In genomic region chr5:178236685-178237084, GRCh38 we compare ENCODE assay signal across 15 cellular contexts. TPM values are rescaled to one million over a fixed set of nuclear protein-coding genes. Genes with fewer than 3 reads are reported as not detected.
A peak's percentile ranks its signal among the peaks of the same experiment; 100 is the strongest.
DNase-seq lines count a peak whose midpoint lies in the region; ATAC-seq, FAIRE-seq and TF ChIP-seq lines count a peak whose summit lies in the region.
"Had no signal": no experiment of that assay in that cellular context is flagged by ENCODE, and none has a peak within 500 bp of the region (broad histone marks: within the 10 kb centered on the region; RNA-seq: fewer than 3 reads in every experiment).

No MANE protein-coding gene starts in this region.

- CTCF ChIA-PET in K562 (lab: Yijun Ruan, JAX; ENCODE audit: low intra/inter-chr PET ratio): interaction anchor here (0.5 to 1.3 kb wide), 2 partner anchors 320 to 602 kb away, joined by 3 to 4 read pairs; no protein-coding TSS in a partner anchor

- H3K27ac ChIP-seq in K562 (ENCODE audit: extremely low read depth, low read depth, low read length) (no peak overlapping the region), lower lobe of right lung (peak overlapping the region; percentile 36), testis (no peak overlapping the region)
- H3K27ac ChIP-seq: brain microvascular endothelial cell, hepatocyte, VCaP had no signal

- H3K4me2 ChIP-seq in K562 (ENCODE audit: insufficient read depth, low read length): peak overlapping the region; percentile 22; the same call in 1 of the 2 replicates
- H3K4me2 ChIP-seq: hepatocyte had no signal

- peaks cover 25 to 45% of the 10 kb centered on the region in 2 experiments for H3K4me1 ChIP-seq in K562 (replicated peaks in 1 of 2; ENCODE audit: control insufficient read depth in 2 of 2, insufficient read depth in 2 of 2, low read length in 2 of 2)
- H3K4me1 ChIP-seq in lower lobe of right lung: peaks cover 79% of the 10 kb centered on the region
- H3K4me1 ChIP-seq in testis: peaks cover 19% of the 10 kb centered on the region

- no peaks in the 10 kb centered on the region for H3K27me3 Mint-ChIP-seq in activated naive CD8-positive, alpha-beta T cell
- H3K27me3 Mint-ChIP-seq in activated naive CD8-positive, alpha-beta T cell treated with anti-CD3 and anti-CD28 coated beads, Interleukin-2, amount 50 U/mL, for 24 hours: no peaks in the 10 kb centered on the region
- H3K27me3 Mint-ChIP-seq: activated T-cell treated with anti-CD3 and anti-CD28 coated beads, Interleukin-2, amount 50 U/mL, for 24 hours had no signal

- intact Hi-C loops in K562 (cut with micrococcal nuclease): loop anchor here (5.0 kb wide), 2 partner anchors 316 to 601 kb away; no protein-coding TSS in a partner anchor
- intact Hi-C loops in lower lobe of right lung (cut with DNase I): no loop called here
- intact Hi-C loops in testis (cut with DNase I; ENCODE audit: low total_unique reads): no loop called here

- H3K27ac Mint-ChIP-seq in activated naive CD8-positive, alpha-beta T cell: peak overlapping the region; percentile 24
- no peak overlapping the region for H3K27ac Mint-ChIP-seq in activated naive CD8-positive, alpha-beta T cell treated with anti-CD3 and anti-CD28 coated beads, Interleukin-2, amount 50 U/mL, for 24 hours

- POLR2A ChIA-PET in K562 (lab: Yijun Ruan, JAX): interaction anchor here (0.6 kb wide), 2 partner anchors 41 to 409 kb away, joined by 3 to 4 read pairs; no protein-coding TSS in a partner anchor

- H3K36me3 Mint-ChIP-seq in activated naive CD8-positive, alpha-beta T cell: no peaks in the 10 kb centered on the region
- peaks cover 1% of the 10 kb centered on the region for H3K36me3 Mint-ChIP-seq in activated naive CD8-positive, alpha-beta T cell treated with anti-CD3 and anti-CD28 coated beads, Interleukin-2, amount 50 U/mL, for 24 hours (ENCODE audit: low read depth)

- no peak for ATAC-seq in activated naive CD8-positive, alpha-beta T cell treated with anti-CD3 and anti-CD28 coated beads, Interleukin-2, amount 50 U/mL, for 24 hours
- ATAC-seq in K562 (no peak), lower lobe of right lung (peak in 1 of 2 donors; percentile 1), GM18868 (IDR thresholded peaks at IDR 0.05; ENCODE audit: unreplicated experiment) (no peak)

- FAIRE-seq in K562 (lab: Jason Lieb, UNC): peak; percentile 89
- FAIRE-seq: endometrium had no signal

- DNase-seq in activated naive CD8-positive, alpha-beta T cell treated with anti-CD3 and anti-CD28 coated beads, Interleukin-2, amount 50 U/mL, for 24 hours: no peak
- DNase-seq in K562 (ENCODE audit: extremely low read depth in 1 of 4, low spot score in 3 of 4): peak in 3 of 4 experiments; percentile 39 to 69 (median 53)
- DNase-seq in lower lobe of right lung: no peak
- peak; percentile 46 for DNase-seq in testis
- no peak for DNase-seq in occipital lobe (lab: John Stamatoyannopoulos, UW)
- DNase-seq in erythroblast (lab: John Stamatoyannopoulos, UW): no peak
- DNase-seq: activated T-cell treated with anti-CD3 and anti-CD28 coated beads, Interleukin-2, amount 50 U/mL, for 24 hours; brain microvascular endothelial cell; SIG-M5 had no signal

- BruUV-seq in K562 (replicated peaks; lab: Mats Ljungman, UMichigan): no TSS peak

- H3K9me3 ChIP-seq in K562 (replicated peaks; ENCODE audit: control insufficient read depth, insufficient read depth, low read depth, low read length) (no peaks in the 10 kb centered on the region), lower lobe of right lung (no peaks in the 10 kb centered on the region), testis (no peaks in the 10 kb centered on the region)

- no peak overlapping the region for H3K4me3 Mint-ChIP-seq in activated naive CD8-positive, alpha-beta T cell
- no peak overlapping the region for H3K4me3 Mint-ChIP-seq in activated naive CD8-positive, alpha-beta T cell treated with anti-CD3 and anti-CD28 coated beads, Interleukin-2, amount 50 U/mL, for 24 hours
- H3K4me3 Mint-ChIP-seq: activated T-cell treated with anti-CD3 and anti-CD28 coated beads, Interleukin-2, amount 50 U/mL, for 24 hours had no signal

- TF ChIP-seq RAD21 in K562 (CRISPR knock-in tag; conservative IDR thresholded peaks at IDR 0.05 in 1 of 2, IDR thresholded peaks at IDR 0.05 in 1 of 2): no peak

- TF ChIP-seq CTCF in K562 (IDR thresholded peaks at IDR 0.05 in 2 of 3, conservative IDR thresholded peaks at IDR 0.05 in 1 of 3; ENCODE audit: insufficient read depth in 2 of 3, low read depth in 1 of 3, low read length in 3 of 3) (no peak), lower lobe of right lung (IDR thresholded peaks at IDR 0.05) (no peak), testis (IDR thresholded peaks at IDR 0.05) (no peak)

- no peak overlapping the region; a peak in 1 of 4 replicates for H3K9ac ChIP-seq in K562 (ENCODE audit: insufficient read depth in 1 of 2, low read depth in 2 of 2, low read length in 2 of 2)

- in situ Hi-C loops in K562 (cut with MboI): no loop called here

- TF ChIP-seq EP300 in K562 (IDR thresholded peaks at IDR 0.05; ENCODE audit: low read length): no peak

- no peaks in the 10 kb centered on the region for H3K9me1 ChIP-seq in K562 (ENCODE audit: control insufficient read depth, insufficient read depth, low read length)

- H3K27me3 ChIP-seq in K562 (ENCODE audit: control insufficient read depth in 2 of 2, insufficient read depth in 2 of 2, low read length in 2 of 2): peaks cover 0 to under 1% of the 10 kb centered on the region in 2 experiments; a peak in 2 of 5 replicates
- H3K27me3 ChIP-seq in lower lobe of right lung (ENCODE audit: low read depth): no peaks in the 10 kb centered on the region
- H3K27me3 ChIP-seq in testis: no peaks in the 10 kb centered on the region
- H3K27me3 ChIP-seq: brain microvascular endothelial cell, hepatocyte had no signal

- H3K79me2 ChIP-seq in K562 (ENCODE audit: control insufficient read depth, insufficient read depth, low read length): peaks cover 8% of the 10 kb centered on the region

- H3K4me3 ChIP-seq in K562: no peak overlapping the region
- H3K4me3 ChIP-seq in lower lobe of right lung: no peak overlapping the region
- no peak overlapping the region for H3K4me3 ChIP-seq in testis
- H3K4me3 ChIP-seq: hepatocyte had no signal

- H2AFZ ChIP-seq in K562 (ENCODE audit: low read depth, low read length): peak overlapping the region; percentile 75
- H2AFZ ChIP-seq: hepatocyte had no signal

- no peaks in the 10 kb centered on the region for H3K36me3 ChIP-seq in K562 (ENCODE audit: control insufficient read depth, insufficient read depth, low read length)
- H3K36me3 ChIP-seq in lower lobe of right lung: no peaks in the 10 kb centered on the region
- H3K36me3 ChIP-seq in testis (ENCODE audit: low read depth, missing control alignments): no peaks in the 10 kb centered on the region
- H3K36me3 ChIP-seq: brain microvascular endothelial cell had no signal

- TF ChIP-seq POLR2A in K562 (conservative IDR thresholded peaks at IDR 0.05): no peak
- no peak for TF ChIP-seq POLR2A in testis (IDR thresholded peaks at IDR 0.05)
- no peak for TF ChIP-seq POLR2A in erythroblast (IDR thresholded peaks at IDR 0.05; ENCODE audit: low read length)

- no peaks in the 10 kb centered on the region for H4K20me1 ChIP-seq in K562 (replicated peaks; ENCODE audit: control insufficient read depth, insufficient read depth, low read length)

- H3K9me3 Mint-ChIP-seq in activated naive CD8-positive, alpha-beta T cell (ENCODE audit: low read depth): no peaks in the 10 kb centered on the region
- H3K9me3 Mint-ChIP-seq in activated naive CD8-positive, alpha-beta T cell treated with anti-CD3 and anti-CD28 coated beads, Interleukin-2, amount 50 U/mL, for 24 hours: no peaks in the 10 kb centered on the region
- H3K9me3 Mint-ChIP-seq: activated T-cell treated with anti-CD3 and anti-CD28 coated beads, Interleukin-2, amount 50 U/mL, for 24 hours had no signal

- 0% methylated on average over 3 of the region's 3 CpGs for WGBS in K562 (ENCODE audit: insufficient coverage, low coverage, missing lambda C conversion rate)
- 38 to 42% methylated on average over 3 of the region's 3 CpGs for WGBS in testis, 2 donors

- peaks cover 62% of the 10 kb centered on the region for H3K4me1 Mint-ChIP-seq in activated naive CD8-positive, alpha-beta T cell (ENCODE audit: low read depth)
- peaks cover 55% of the 10 kb centered on the region for H3K4me1 Mint-ChIP-seq in activated naive CD8-positive, alpha-beta T cell treated with anti-CD3 and anti-CD28 coated beads, Interleukin-2, amount 50 U/mL, for 24 hours

RNA-seq across cellular contexts. Expression of gene PHYKPL, which starts 4.1 kb away (rescaled TPM):
- total RNA-seq in K562 (2011; cell fraction: chromatin; rRNA removed; ENCODE audit: low replicate concordance): 203 and 378 TPM in 2 replicates
- total RNA-seq in K562 (2011; cell fraction: nucleolus; rRNA removed): 205 and 217 TPM in 2 replicates
- 219 and 287 TPM in 2 replicates for total RNA-seq in K562 (2011; cell fraction: nucleoplasm; rRNA removed)
- total RNA-seq in K562 (2014; rRNA removed) (18.6 and 21.6 TPM in 2 replicates), K562 (2014; rRNA removed; fragmentation: Illumina TruSeq; extraction: Trizol) (13.9 and 18.4 TPM in 2 replicates), K562 (2015; rRNA removed; fragmentation: Illumina TruSeq; extraction: Trizol) (16.7 and 17.1 TPM in 2 replicates), K562 (2021) (34.0 and 34.7 TPM in 2 replicates), lower lobe of right lung (101 TPM), testis (100 to 1,000 TPM; 121 to 122 TPM), occipital lobe (12.9 TPM)
- polyA plus RNA-seq in K562 (2011; rRNA removed) (25.6 and 40.7 TPM in 2 replicates), K562 (2014; fragmentation: Illumina TruSeq; extraction: Trizol) (19.6 and 20.1 TPM in 2 replicates), K562 (2014; fragmentation: Nextera tagmentation; extraction: Ambion mirVana) (1 to 10 TPM; 4.7 to 6.5 TPM), K562 (2014; rRNA removed) (31.9 and 32.0 TPM in 2 replicates), testis (ENCODE audit: insufficient read depth, low read depth, low replicate concordance) (81.7 TPM)
- polyA plus RNA-seq in K562 (2011; cell fraction: cytosol; rRNA removed): 18.3 and 25.8 TPM in 2 replicates
- 126 and 156 TPM in 2 replicates for polyA plus RNA-seq in K562 (2011; cell fraction: nucleus; rRNA removed)
- 19.8 and 52.3 TPM in 2 replicates for polyA plus RNA-seq in K562 (2012)
- polyA minus RNA-seq in K562 (2011; rRNA and poly(A)+ RNA removed): 33.9 and 36.4 TPM in 2 replicates
- polyA minus RNA-seq in K562 (2011; cell fraction: cytosol; rRNA and poly(A)+ RNA removed): 9.2 and 15.5 TPM in 2 replicates
- polyA minus RNA-seq in K562 (2011; cell fraction: nucleus; rRNA and poly(A)+ RNA removed): 71.5 and 72.2 TPM in 2 replicates

RNA-seq across cellular contexts. Expression of gene HNRNPAB, which starts 32.4 kb away (rescaled TPM):
- 107 and 112 TPM in 2 replicates for total RNA-seq in K562 (2011; cell fraction: chromatin; rRNA removed; ENCODE audit: low replicate concordance)
- total RNA-seq in K562 (2011; cell fraction: nucleolus; rRNA removed): 50.4 and 55.9 TPM in 2 replicates
- total RNA-seq in K562 (2011; cell fraction: nucleoplasm; rRNA removed): 93.1 and 119 TPM in 2 replicates
- total RNA-seq in K562 (2014; rRNA removed): 236 and 251 TPM in 2 replicates
- total RNA-seq in K562 (2014; rRNA removed; fragmentation: Illumina TruSeq; extraction: Trizol): 193 and 210 TPM in 2 replicates
- 213 and 223 TPM in 2 replicates for total RNA-seq in K562 (2015; rRNA removed; fragmentation: Illumina TruSeq; extraction: Trizol)
- total RNA-seq in K562 (2021): 299 and 351 TPM in 2 replicates
- 160 and 253 TPM in 2 replicates for polyA plus RNA-seq in K562 (2011; rRNA removed)
- polyA plus RNA-seq in K562 (2011; cell fraction: cytosol; rRNA removed): 229 and 236 TPM in 2 replicates
- polyA plus RNA-seq in K562 (2011; cell fraction: nucleus; rRNA removed): 131 TPM in 2 replicates
- polyA plus RNA-seq in K562 (2012): 175 and 305 TPM in 2 replicates
- polyA plus RNA-seq in K562 (2014; fragmentation: Illumina TruSeq; extraction: Trizol): 284 and 307 TPM in 2 replicates
- polyA plus RNA-seq in K562 (2014; fragmentation: Nextera tagmentation; extraction: Ambion mirVana): 10 to 100 TPM; 34.6 to 44.7 TPM
- polyA plus RNA-seq in K562 (2014; rRNA removed): 404 and 425 TPM in 2 replicates
- 75.6 and 103 TPM in 2 replicates for polyA minus RNA-seq in K562 (2011; rRNA and poly(A)+ RNA removed)
- 69.1 and 82.2 TPM in 2 replicates for polyA minus RNA-seq in K562 (2011; cell fraction: cytosol; rRNA and poly(A)+ RNA removed)
- 31.9 and 48.4 TPM in 2 replicates for polyA minus RNA-seq in K562 (2011; cell fraction: nucleus; rRNA and poly(A)+ RNA removed)
- 102 TPM for total RNA-seq in lower lobe of right lung
- 10 to 100 TPM; 66.2 to 71.0 TPM for total RNA-seq in testis
- 63.1 TPM for polyA plus RNA-seq in testis (ENCODE audit: insufficient read depth, low read depth, low replicate concordance)
- 45.5 TPM for total RNA-seq in occipital lobe

RNA-seq across cellular contexts. Expression of gene GMCL2, which starts 49.5 kb away (rescaled TPM):
- total RNA-seq in K562 (2011; cell fraction: chromatin; rRNA removed; ENCODE audit: low replicate concordance): 0.14 TPM in 1 of 2 replicates, not detected in the other
- not detected in 2 replicates for total RNA-seq in K562 (2011; cell fraction: nucleolus; rRNA removed)
- total RNA-seq in K562 (2011; cell fraction: nucleoplasm; rRNA removed): not detected in 2 replicates
- total RNA-seq in K562 (2014; rRNA removed) (not detected in 2 replicates), K562 (2014; rRNA removed; fragmentation: Illumina TruSeq; extraction: Trizol) (0.04 TPM in 1 of 2 replicates, not detected in the other), K562 (2015; rRNA removed; fragmentation: Illumina TruSeq; extraction: Trizol) (not detected in 2 replicates), K562 (2021) (not detected in 2 replicates), lower lobe of right lung (not detected), testis (10 to 100 TPM in 1 of 2 donors, 1 to 10 TPM in 1; 9.8 to 11.0 TPM), occipital lobe (not detected)
- polyA plus RNA-seq in K562 (2011; rRNA removed) (0.03 TPM in 1 of 2 replicates, not detected in the other), K562 (2014; fragmentation: Illumina TruSeq; extraction: Trizol) (not detected in 2 replicates), K562 (2014; fragmentation: Nextera tagmentation; extraction: Ambion mirVana) (not detected), K562 (2014; rRNA removed) (not detected in 2 replicates), testis (ENCODE audit: insufficient read depth, low read depth, low replicate concordance) (53.5 TPM)
- polyA plus RNA-seq in K562 (2011; cell fraction: cytosol; rRNA removed): not detected in 2 replicates
- polyA plus RNA-seq in K562 (2011; cell fraction: nucleus; rRNA removed): not detected in 2 replicates
- polyA plus RNA-seq in K562 (2012): not detected in 2 replicates
- 0.06 TPM in 1 of 2 replicates, not detected in the other for polyA minus RNA-seq in K562 (2011; rRNA and poly(A)+ RNA removed)
- polyA minus RNA-seq in K562 (2011; cell fraction: cytosol; rRNA and poly(A)+ RNA removed): not detected in 2 replicates
- polyA minus RNA-seq in K562 (2011; cell fraction: nucleus; rRNA and poly(A)+ RNA removed): not detected in 2 replicates
- total RNA-seq: hepatocyte, NCI-H460 had no signal
- polyA plus RNA-seq: hepatocyte had no signal

Comparison
In these comparisons a context has a peak if more than half of its experiments do, and no peak if none do; other contexts are left out.
1. DNase-seq: peak in K562 (3 of 4) and testis (single experiment); none in activated naive CD8-positive, alpha-beta T cell treated with anti-CD3 and anti-CD28 coated beads, Interleukin-2, amount 50 U/mL, for 24 hours (single experiment), lower lobe of right lung (single experiment), occipital lobe (single experiment) and erythroblast (0 of 2).
2. RNA of gene GMCL2, which starts 49.5 kb away (total RNA-seq): 9.8 to 11.0 TPM in testis; 0.04 to 0.14 TPM in K562, not detected in lower lobe of right lung (single experiment) and not detected in occipital lobe (single experiment); every median in the first group is over 4 times any median in the second.